ENCODE assay signal across 8 cellular contexts in the genomic region with DNA sequence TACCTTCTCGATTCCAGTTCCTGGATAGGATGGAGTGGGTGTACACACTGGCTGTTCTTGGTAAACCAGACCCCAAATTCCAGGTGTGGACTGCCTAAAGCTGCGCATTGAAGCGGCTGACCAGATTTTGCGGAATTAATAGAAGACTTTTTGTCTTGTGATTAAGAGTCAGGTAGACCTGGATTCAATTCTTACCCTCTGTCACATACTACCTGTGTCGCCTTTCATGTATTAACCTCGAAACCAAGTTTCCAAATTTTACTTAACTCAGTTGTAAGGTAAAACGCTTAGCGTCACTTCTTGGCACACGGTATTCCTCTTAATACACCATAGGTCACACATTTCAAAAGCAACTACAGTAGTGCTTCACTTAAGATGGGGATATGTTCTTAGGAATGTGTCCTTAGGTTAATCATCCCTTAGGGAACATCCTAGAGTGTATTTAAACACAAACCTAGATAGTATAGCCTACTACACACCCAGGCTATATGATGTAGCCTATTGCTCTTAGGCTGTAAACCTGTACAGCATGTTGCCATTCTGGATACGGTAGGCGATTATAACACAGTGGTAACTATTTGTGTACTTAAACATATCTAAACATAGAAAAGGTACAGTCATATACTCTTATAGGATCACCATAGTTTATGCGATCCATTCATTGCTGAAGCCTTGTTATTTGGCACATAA. TPM values are rescaled to one million over a fixed set of nuclear protein-coding genes. Genes with fewer than 3 reads are reported as not detected.
A peak's percentile ranks its signal among the peaks of the same experiment; 100 is the strongest.
DNase-seq lines count a peak whose midpoint lies in the region; ATAC-seq and TF ChIP-seq lines count a peak whose summit lies in the region.

No MANE protein-coding gene starts in this region.

- H3K4me1 Mint-ChIP-seq in activated naive CD4-positive, alpha-beta T cell treated with anti-CD3 and anti-CD28 coated beads for 36 hours (ENCODE audit: low read depth): peaks cover 30% of the 10 kb centered on the region

- H3K27me3 ChIP-seq in ascending aorta: no peaks in the 10 kb centered on the region
- H3K27me3 ChIP-seq in right lobe of liver: no peaks in the 10 kb centered on the region
- H3K27me3 ChIP-seq in transverse colon: no peaks in the 10 kb centered on the region

- H3K27me3 Mint-ChIP-seq in activated naive CD4-positive, alpha-beta T cell treated with anti-CD3 and anti-CD28 coated beads for 36 hours (ENCODE audit: low read depth): no peaks in the 10 kb centered on the region

- DNase-seq in activated naive CD4-positive, alpha-beta T cell treated with anti-CD3 and anti-CD28 coated beads for 36 hours: no peak
- no peak for DNase-seq in activated naive CD4-positive, alpha-beta T cell (lab: John Stamatoyannopoulos, UW)
- no peak for DNase-seq in ascending aorta (ENCODE audit: low spot score in 2 of 2)
- DNase-seq in right lobe of liver: no peak
- no peak for DNase-seq in transverse colon
- no peak for DNase-seq in NCI-H82 treated with DMSO at 0.1 percent for 48 hours (lab: John Stamatoyannopoulos, UW; ENCODE audit: unreplicated experiment)
- DNase-seq in activated CD4-positive, alpha-beta T cell treated with anti-CD3 and anti-CD28 coated beads, Interleukin-2, amount 50 U/mL, for 4 hours: no peak
- DNase-seq in NCI-H128 (lab: John Stamatoyannopoulos, UW; ENCODE audit: unreplicated experiment): no peak

- H3K4me3 ChIP-seq in ascending aorta (peak overlapping the region; percentile 93), right lobe of liver (peak overlapping the region; percentile 80 to 92 (median 81)), transverse colon (peak overlapping the region; percentile 84 to 96 (median 90))

- CTCF ChIA-PET in activated naive CD4-positive, alpha-beta T cell treated with anti-CD3 and anti-CD28 coated beads for 36 hours (lab: Charles Lee): interaction anchor here (0.6 to 5.2 kb wide), 9 partner anchors 34 to 1099 kb away, joined by 3 to 44 read pairs (median 4); no protein-coding TSS in a partner anchor

- in situ Hi-C loops in transverse colon (cut with MboI; ENCODE audit: low pct_ligation_motif_present in 1 of 4, low pct_unique_long_range_greater_than_20kb in 1 of 4, low sequenced_read_pairs in 3 of 4): no loop called here

- H3K4me3 Mint-ChIP-seq in activated naive CD4-positive, alpha-beta T cell treated with anti-CD3 and anti-CD28 coated beads for 36 hours: peak overlapping the region; percentile 99

- H3K36me3 Mint-ChIP-seq in activated naive CD4-positive, alpha-beta T cell treated with anti-CD3 and anti-CD28 coated beads for 36 hours (ENCODE audit: low read depth): peaks cover 12% of the 10 kb centered on the region

- TF ChIP-seq EP300 in transverse colon (IDR thresholded peaks at IDR 0.05; ENCODE audit: low read depth): no peak

- TF ChIP-seq CTCF in ascending aorta (IDR thresholded peaks at IDR 0.05) (no peak), right lobe of liver (IDR thresholded peaks at IDR 0.05) (no peak), transverse colon (IDR thresholded peaks at IDR 0.05) (no peak)

- no peaks in the 10 kb centered on the region for H3K9me3 Mint-ChIP-seq in activated naive CD4-positive, alpha-beta T cell treated with anti-CD3 and anti-CD28 coated beads for 36 hours

- peak overlapping the region; percentile 98 for H3K27ac Mint-ChIP-seq in activated naive CD4-positive, alpha-beta T cell treated with anti-CD3 and anti-CD28 coated beads for 36 hours

- no peak for ATAC-seq in right lobe of liver

- H3K36me3 ChIP-seq in ascending aorta (peaks cover 0 to 7% of the 10 kb centered on the region in 2 donors), right lobe of liver (no peaks in the 10 kb centered on the region), transverse colon (no peaks in the 10 kb centered on the region)

- H3K4me1 ChIP-seq in ascending aorta (peaks cover 0 to 14% of the 10 kb centered on the region in 2 donors), right lobe of liver (peaks cover 0 to 19% (median 3%) of the 10 kb centered on the region in 4 donors), transverse colon (peaks cover 15 to 41% (median 25%) of the 10 kb centered on the region in 4 donors)

- H3K27ac ChIP-seq in ascending aorta: peak overlapping the region; percentile 80 to 89
- peak overlapping the region; percentile 79 to 88 (median 84) for H3K27ac ChIP-seq in right lobe of liver
- peak overlapping the region; percentile 86 to 94 (median 92) for H3K27ac ChIP-seq in transverse colon

- TF ChIP-seq POLR2A in right lobe of liver (IDR thresholded peaks at IDR 0.05): no peak
- TF ChIP-seq POLR2A in transverse colon (IDR thresholded peaks at IDR 0.05): no peak

- WGBS in right lobe of liver (ENCODE audit: insufficient coverage, low coverage, low lambda C conversion rate, missing lambda C conversion rate): 45% methylated on average over 11 of the region's 12 CpGs
- 42 to 45% methylated on average over 8 to 12 of the region's 12 CpGs for WGBS in transverse colon (ENCODE audit: low coverage in 1 of 2), 2 donors

- H3K9me3 ChIP-seq in ascending aorta (peaks cover 0 to 4% of the 10 kb centered on the region in 2 donors), right lobe of liver (no peaks in the 10 kb centered on the region), transverse colon (no peaks in the 10 kb centered on the region)

- intact Hi-C loops in activated naive CD4-positive, alpha-beta T cell treated with anti-CD3 and anti-CD28 coated beads for 36 hours (cut with micrococcal nuclease): loop anchor here (1.0 to 5.0 kb wide), 15 partner anchors 13 to 1502 kb away; a partner anchor contains a TSS
- intact Hi-C loops in ascending aorta (cut with DNase I) (loop anchor here (1.0 to 10.0 kb wide), 6 partner anchors 56 to 1292 kb away; a partner anchor contains a TSS), right lobe of liver (cut with DNase I) (no loop called here), transverse colon (cut with DNase I; ENCODE audit: low total_unique reads) (no loop called here)

RNA-seq across cellular contexts. Expression of a gene that starts 0.7 kb away (rescaled TPM):
- 1 to 10 TPM; 7.2 to 7.5 TPM for total RNA-seq in activated naive CD4-positive, alpha-beta T cell treated with anti-CD3 and anti-CD28 coated beads for 36 hours
- total RNA-seq in ascending aorta: 12.5 TPM
- total RNA-seq in right lobe of liver: 10 to 100 TPM in 3 of 6 experiments, 1 to 10 TPM in 3; 8.3 to 10.7 (median 10.1) TPM
- total RNA-seq in transverse colon: 10 to 100 TPM; 18.3 to 39.9 (median 29.5) TPM

Comparison
In these comparisons a context has a peak if more than half of its experiments do, and no peak if none do; other contexts are left out.
1. intact Hi-C loops: an anchor here in activated naive CD4-positive, alpha-beta T cell treated with anti-CD3 and anti-CD28 coated beads for 36 hours (1.0 to 5.0 kb wide) and ascending aorta (1.0 to 10.0 kb wide); none called in right lobe of liver and transverse colon.